Comparison of ENCODE assay signal across 8 cellular contexts in genomic region chr18:49476664-49477411, GRCh38. TPM values are rescaled to one million over a fixed set of nuclear protein-coding genes. Genes with fewer than 3 reads are reported as not detected.
DNase-seq lines count a peak whose midpoint lies in the region; ATAC-seq and TF ChIP-seq lines count a peak whose summit lies in the region.

No MANE protein-coding gene starts in this region.

- peaks cover 0 to 24% (median 18%) of the 10 kb centered on the region in 4 donors for H3K4me1 ChIP-seq in esophagus muscularis mucosa

- DNase-seq in RPMI8226 (peak; percentile 43), esophagus muscularis mucosa (ENCODE audit: extremely low spot score) (no peak), sciatic nerve (ENCODE audit: low spot score) (no peak), GOT3 (lab: John Stamatoyannopoulos, UW) (no peak)
- DNase-seq in activated naive CD4-positive, alpha-beta T cell treated with anti-CD3 and anti-CD28 coated beads, Interleukin-2, amount 10 ng/mL, durations not matched to agents 7 days and 5 days: no peak

- TF ChIP-seq POLR2A in esophagus muscularis mucosa (IDR thresholded peaks at IDR 0.05; ENCODE audit: low read depth): no peak

- WGBS in esophagus muscularis mucosa: 76% methylated on average over 11 of the region's 11 CpGs

- no peaks in the 10 kb centered on the region for H3K27me3 Mint-ChIP-seq in activated naive CD4-positive, alpha-beta T cell treated with anti-CD3 and anti-CD28 coated beads, Interleukin-2, amount 10 ng/mL, durations not matched to agents 7 days and 5 days

- H3K27ac ChIP-seq in esophagus muscularis mucosa (replicated peaks in 1 of 4): peak overlapping the region; percentile 12 to 58 (median 34)

- H3K9me3 Mint-ChIP-seq in activated naive CD4-positive, alpha-beta T cell treated with anti-CD3 and anti-CD28 coated beads, Interleukin-2, amount 10 ng/mL, durations not matched to agents 7 days and 5 days: no peaks in the 10 kb centered on the region

- H3K4me3 ChIP-seq in esophagus muscularis mucosa: peak overlapping the region in 1 of 4 donors; percentile 1

- intact Hi-C loops in esophagus muscularis mucosa (cut with DNase I) (no loop called here), sciatic nerve (cut with DNase I) (no loop called here)

- no peak for TF ChIP-seq EP300 in esophagus muscularis mucosa (IDR thresholded peaks at IDR 0.05)

- H3K27me3 ChIP-seq in esophagus muscularis mucosa: no peaks in the 10 kb centered on the region

- H3K9me3 ChIP-seq in esophagus muscularis mucosa: no peaks in the 10 kb centered on the region

- no peak for TF ChIP-seq CTCF in esophagus muscularis mucosa (IDR thresholded peaks at IDR 0.05)

- peak; percentile 51 for ATAC-seq in GM21381 (IDR thresholded peaks at IDR 0.05; ENCODE audit: unreplicated experiment)
- ATAC-seq in sciatic nerve: peak; percentile 64
- no peak for ATAC-seq in HG03342 (IDR thresholded peaks at IDR 0.05; ENCODE audit: unreplicated experiment)
- no peak for ATAC-seq in GM18511 (IDR thresholded peaks at IDR 0.05; ENCODE audit: unreplicated experiment)

- peaks cover 12% of the 10 kb centered on the region for H3K4me1 Mint-ChIP-seq in activated naive CD4-positive, alpha-beta T cell treated with anti-CD3 and anti-CD28 coated beads, Interleukin-2, amount 10 ng/mL, durations not matched to agents 7 days and 5 days

- no peak overlapping the region for H3K27ac Mint-ChIP-seq in activated naive CD4-positive, alpha-beta T cell treated with anti-CD3 and anti-CD28 coated beads, Interleukin-2, amount 10 ng/mL, durations not matched to agents 7 days and 5 days

- H3K36me3 ChIP-seq in esophagus muscularis mucosa: peaks cover 7 to 40% (median 23%) of the 10 kb centered on the region in 4 donors

- CTCF ChIA-PET in activated naive CD4-positive, alpha-beta T cell treated with anti-CD3 and anti-CD28 coated beads, Interleukin-2, amount 10 ng/mL, durations not matched to agents 7 days and 5 days (lab: Charles Lee): interaction anchor here (0.6 kb wide), 2 partner anchors 12 to 226 kb away, joined by 3 read pairs; no protein-coding TSS in a partner anchor

- H3K36me3 Mint-ChIP-seq in activated naive CD4-positive, alpha-beta T cell treated with anti-CD3 and anti-CD28 coated beads, Interleukin-2, amount 10 ng/mL, durations not matched to agents 7 days and 5 days: peaks cover 30% of the 10 kb centered on the region

- H3K4me3 Mint-ChIP-seq in activated naive CD4-positive, alpha-beta T cell treated with anti-CD3 and anti-CD28 coated beads, Interleukin-2, amount 10 ng/mL, durations not matched to agents 7 days and 5 days: no peak overlapping the region

RNA-seq across cellular contexts. Expression of gene C18orf32, which starts 10.2 kb away (rescaled TPM):
- total RNA-seq in esophagus muscularis mucosa (10 to 100 TPM; 39.6 to 61.5 (median 55.2) TPM), sciatic nerve (54.6 TPM)

RNA-seq across cellular contexts. Expression of gene RPL17, which starts 15.4 kb away (rescaled TPM):
- total RNA-seq in esophagus muscularis mucosa: 1,000 to 10,000 TPM; 1,026 to 2,712 (median 2,009) TPM
- 1,143 TPM for total RNA-seq in sciatic nerve

RNA-seq across cellular contexts. Expression of gene DYM, which starts 16.4 kb away (rescaled TPM):
- total RNA-seq in esophagus muscularis mucosa: 10 to 100 TPM; 50.3 to 72.8 (median 67.0) TPM
- total RNA-seq in sciatic nerve: 82.7 TPM

Comparison
In these comparisons a context has a peak if more than half of its experiments do, and no peak if none do; other contexts are left out.
1. ATAC-seq: peak in GM21381 (single experiment) and sciatic nerve (single experiment); none in HG03342 (single experiment) and GM18511 (single experiment).